1 cellular context compared by ENCODE assay signal in genomic region chr1:154183045-154183968, GRCh38.
A peak's percentile ranks its signal among the peaks of the same experiment; 100 is the strongest.
TF ChIP-seq lines count a peak whose summit lies in the region.

No MANE protein-coding gene starts in this region.

TF ChIP-seq in HepG2, 621 proteins besides CTCF, POLR2A, EP300 and RAD21 (continued from another document):
- TF ChIP-seq ZNF558 (CRISPR knock-in tag; IDR thresholded peaks at IDR 0.05; ENCODE audit: borderline replicate concordance): peak; percentile 40; the same call in 1 of the 2 replicates
- no peak for TF ChIP-seq ZBTB46 (CRISPR knock-in tag; IDR thresholded peaks at IDR 0.05; ENCODE audit: borderline replicate concordance)
- TF ChIP-seq TBL1XR1 (IDR thresholded peaks at IDR 0.05; ENCODE audit: borderline replicate concordance, low read length, partially characterized antibody): peak; percentile 44
- no peak for TF ChIP-seq RBAK (CRISPR knock-in tag; IDR thresholded peaks at IDR 0.05)
- TF ChIP-seq SKI (IDR thresholded peaks at IDR 0.05; ENCODE audit: partially characterized antibody): no peak
- no peak for TF ChIP-seq ARNT (IDR thresholded peaks at IDR 0.05)
- no peak for TF ChIP-seq FOSL1 (CRISPR knock-in tag; IDR thresholded peaks at IDR 0.05; ENCODE audit: borderline replicate concordance)
- no peak for TF ChIP-seq MTF2 (CRISPR knock-in tag; IDR thresholded peaks at IDR 0.05; ENCODE audit: borderline replicate concordance)
- TF ChIP-seq ZNF136 (CRISPR knock-in tag; IDR thresholded peaks at IDR 0.05; ENCODE audit: low read depth): peak; percentile 72; the same call in 1 of the 2 replicates
- TF ChIP-seq ZNF570 (CRISPR knock-in tag; IDR thresholded peaks at IDR 0.05; ENCODE audit: borderline replicate concordance): no peak
- no peak for TF ChIP-seq EEA1 (CRISPR knock-in tag; IDR thresholded peaks at IDR 0.05; ENCODE audit: borderline replicate concordance)
- TF ChIP-seq LCORL (IDR thresholded peaks at IDR 0.05): no peak
- TF ChIP-seq LCORL (CRISPR knock-in tag; IDR thresholded peaks at IDR 0.05): peak; percentile 50; the same call in 1 of the 2 replicates
- TF ChIP-seq ZNF3 (CRISPR knock-in tag; IDR thresholded peaks at IDR 0.05): no peak
- peak; percentile 65; the same call in 1 of the 2 replicates for TF ChIP-seq ZNF709 (CRISPR knock-in tag; IDR thresholded peaks at IDR 0.05)
- peak; percentile 68; the same call in 1 of the 2 replicates for TF ChIP-seq MYC (CRISPR knock-in tag; IDR thresholded peaks at IDR 0.05; ENCODE audit: borderline replicate concordance)
- TF ChIP-seq, protein P1, sequence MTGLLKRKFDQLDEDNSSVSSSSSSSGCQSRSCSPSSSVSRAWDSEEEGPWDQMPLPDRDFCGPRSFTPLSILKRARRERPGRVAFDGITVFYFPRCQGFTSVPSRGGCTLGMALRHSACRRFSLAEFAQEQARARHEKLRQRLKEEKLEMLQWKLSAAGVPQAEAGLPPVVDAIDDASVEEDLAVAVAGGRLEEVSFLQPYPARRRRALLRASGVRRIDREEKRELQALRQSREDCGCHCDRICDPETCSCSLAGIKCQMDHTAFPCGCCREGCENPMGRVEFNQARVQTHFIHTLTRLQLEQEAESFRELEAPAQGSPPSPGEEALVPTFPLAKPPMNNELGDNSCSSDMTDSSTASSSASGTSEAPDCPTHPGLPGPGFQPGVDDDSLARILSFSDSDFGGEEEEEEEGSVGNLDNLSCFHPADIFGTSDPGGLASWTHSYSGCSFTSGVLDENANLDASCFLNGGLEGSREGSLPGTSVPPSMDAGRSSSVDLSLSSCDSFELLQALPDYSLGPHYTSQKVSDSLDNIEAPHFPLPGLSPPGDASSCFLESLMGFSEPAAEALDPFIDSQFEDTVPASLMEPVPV (CRISPR knock-in tag; IDR thresholded peaks at IDR 0.05): peak; percentile 80; the same call in 1 of the 2 replicates
- peak; percentile 67 for TF ChIP-seq MED8 (CRISPR knock-in tag; IDR thresholded peaks at IDR 0.05; ENCODE audit: insufficient replicate concordance)
- TF ChIP-seq, protein P2, sequence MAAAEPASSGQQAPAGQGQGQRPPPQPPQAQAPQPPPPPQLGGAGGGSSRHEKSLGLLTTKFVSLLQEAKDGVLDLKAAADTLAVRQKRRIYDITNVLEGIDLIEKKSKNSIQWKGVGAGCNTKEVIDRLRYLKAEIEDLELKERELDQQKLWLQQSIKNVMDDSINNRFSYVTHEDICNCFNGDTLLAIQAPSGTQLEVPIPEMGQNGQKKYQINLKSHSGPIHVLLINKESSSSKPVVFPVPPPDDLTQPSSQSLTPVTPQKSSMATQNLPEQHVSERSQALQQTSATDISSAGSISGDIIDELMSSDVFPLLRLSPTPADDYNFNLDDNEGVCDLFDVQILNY (CRISPR knock-in tag; conservative IDR thresholded peaks at IDR 0.05): peak; percentile 88
- TF ChIP-seq AGO2 (optimal IDR thresholded peaks at IDR 0.05; ENCODE audit: low read depth, low read length): no peak
- no peak for TF ChIP-seq ZNF484 (CRISPR knock-in tag; IDR thresholded peaks at IDR 0.05; ENCODE audit: borderline replicate concordance, low read depth)
- TF ChIP-seq FOXP4 (CRISPR knock-in tag; IDR thresholded peaks at IDR 0.05): peak; percentile 41; the same call in 1 of the 2 replicates
- TF ChIP-seq ZNF724P (CRISPR knock-in tag; IDR thresholded peaks at IDR 0.05; ENCODE audit: borderline replicate concordance): no peak
- TF ChIP-seq SNAI1 (CRISPR knock-in tag; IDR thresholded peaks at IDR 0.05; ENCODE audit: borderline replicate concordance): peak; percentile 84; the same call in 1 of the 2 replicates
- TF ChIP-seq ZNF768 (CRISPR knock-in tag; IDR thresholded peaks at IDR 0.05): peak; percentile 62
- TF ChIP-seq ADNP (CRISPR knock-in tag; IDR thresholded peaks at IDR 0.05): no peak
- TF ChIP-seq ZNF577 (CRISPR knock-in tag; IDR thresholded peaks at IDR 0.05; ENCODE audit: borderline replicate concordance, low read depth): no peak
- TF ChIP-seq ZNF687 (CRISPR knock-in tag; IDR thresholded peaks at IDR 0.05): peak; percentile 93
- TF ChIP-seq AHR (CRISPR knock-in tag; IDR thresholded peaks at IDR 0.05): 0 out of 2 replicates have a peak, but pooled peaks have one; percentile 33
- peak; percentile 68; the same call in 1 of the 2 replicates for TF ChIP-seq ZNF547 (CRISPR knock-in tag; IDR thresholded peaks at IDR 0.05)
- peak; percentile 92 for TF ChIP-seq ZGPAT (CRISPR knock-in tag; IDR thresholded peaks at IDR 0.05)
- no peak for TF ChIP-seq ZFAT (CRISPR knock-in tag; conservative IDR thresholded peaks at IDR 0.05)
- no peak; the same call in 1 of the 2 replicates for TF ChIP-seq HNF4A (CRISPR knock-in tag; IDR thresholded peaks at IDR 0.05)
- TF ChIP-seq CENPX (CRISPR knock-in tag; IDR thresholded peaks at IDR 0.05): no peak
- no peak for TF ChIP-seq PAWR (CRISPR knock-in tag; IDR thresholded peaks at IDR 0.05; ENCODE audit: borderline replicate concordance)
- peak; percentile 14; the same call in 1 of the 2 replicates for TF ChIP-seq ZNF354B (CRISPR knock-in tag; IDR thresholded peaks at IDR 0.05)
- no peak for TF ChIP-seq MZF1 (CRISPR knock-in tag; IDR thresholded peaks at IDR 0.05; ENCODE audit: borderline replicate concordance)
- TF ChIP-seq ZKSCAN8 (CRISPR knock-in tag; IDR thresholded peaks at IDR 0.05; ENCODE audit: borderline replicate concordance): peak; percentile 81; the same call in 1 of the 2 replicates
- TF ChIP-seq ZNF614 (CRISPR knock-in tag; IDR thresholded peaks at IDR 0.05; ENCODE audit: borderline replicate concordance): peak; percentile 80; the same call in 1 of the 2 replicates
- TF ChIP-seq KLF15 (CRISPR knock-in tag; IDR thresholded peaks at IDR 0.05; ENCODE audit: borderline replicate concordance): no peak
- peak; percentile 83; the same call in 1 of the 2 replicates for TF ChIP-seq ZNF619 (CRISPR knock-in tag; IDR thresholded peaks at IDR 0.05)
- peak; percentile 86 for TF ChIP-seq MEF2D (CRISPR knock-in tag; IDR thresholded peaks at IDR 0.05)
- TF ChIP-seq MTA3 (CRISPR knock-in tag; IDR thresholded peaks at IDR 0.05): no peak
- peak; percentile 64; the same call in 1 of the 2 replicates for TF ChIP-seq PHF21A (CRISPR knock-in tag; IDR thresholded peaks at IDR 0.05)
- TF ChIP-seq HDAC1 (CRISPR knock-in tag; IDR thresholded peaks at IDR 0.05): peak; percentile 95
- peak; percentile 62; the same call in 1 of the 2 replicates for TF ChIP-seq MXD4 (CRISPR knock-in tag; IDR thresholded peaks at IDR 0.05)
- TF ChIP-seq ZNF850 (CRISPR knock-in tag; conservative IDR thresholded peaks at IDR 0.05): no peak
